1 cellular context compared by ENCODE assay signal in the genomic region with DNA sequence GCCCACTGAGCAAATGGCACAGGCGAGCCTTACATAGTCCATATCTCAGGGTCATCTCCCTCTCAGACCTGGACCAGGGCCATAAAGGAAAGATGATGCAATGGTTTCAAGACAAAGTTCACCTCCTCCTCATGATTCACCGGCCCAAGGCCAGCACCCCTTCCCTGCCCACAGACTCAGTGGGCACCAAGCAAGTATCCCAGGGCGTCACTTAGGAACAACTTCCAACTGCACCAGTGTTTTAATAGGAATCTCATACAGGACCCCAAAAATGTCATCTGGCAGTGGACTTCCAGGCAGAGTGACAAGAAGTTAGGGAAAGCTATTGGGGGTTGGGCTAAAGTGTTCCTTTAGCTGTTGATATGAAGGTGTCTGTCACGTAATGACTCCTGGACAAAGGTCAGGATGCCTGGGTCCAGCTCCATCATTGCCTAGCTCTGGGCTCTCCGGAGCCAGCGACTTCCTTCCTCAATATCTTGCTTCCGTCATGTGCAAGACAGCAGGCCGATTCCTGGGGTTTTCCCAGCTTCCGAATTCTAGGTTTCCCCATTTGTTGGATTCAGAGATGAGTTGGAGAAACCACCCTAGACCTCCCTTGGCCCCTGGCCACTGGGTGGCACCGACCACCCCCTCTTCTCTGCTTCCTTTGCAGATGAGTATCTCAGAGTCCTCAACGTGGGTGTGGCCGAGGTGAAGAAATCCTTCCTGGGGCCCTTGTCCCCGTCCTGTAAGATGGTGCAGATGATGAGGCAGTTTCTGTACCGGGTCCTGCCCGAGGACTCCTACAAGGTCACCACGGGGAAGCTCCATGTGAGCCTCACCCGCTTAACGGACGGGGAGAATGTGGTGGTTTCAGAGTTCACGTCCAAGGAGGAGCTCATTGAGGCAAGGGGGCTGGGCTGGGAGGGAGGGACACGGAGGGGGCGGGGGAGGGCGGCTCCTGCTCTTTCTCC.
TF ChIP-seq lines count a peak whose summit lies in the region.

No MANE protein-coding gene starts in this region.

TF ChIP-seq in HepG2, 621 proteins besides CTCF, POLR2A, EP300 and RAD21:
- no peak for TF ChIP-seq KMT2B (CRISPR knock-in tag; IDR thresholded peaks at IDR 0.05)
- TF ChIP-seq ARHGAP35 (CRISPR knock-in tag; IDR thresholded peaks at IDR 0.05; ENCODE audit: borderline replicate concordance) = no peak
- TF ChIP-seq MIXL1 (CRISPR knock-in tag; IDR thresholded peaks at IDR 0.05) = no peak
- TF ChIP-seq CEBPB (IDR thresholded peaks at IDR 0.05; ENCODE audit: borderline replicate concordance, low read depth, low read length) = peak; percentile 83
- no peak for TF ChIP-seq ZNF746 (CRISPR knock-in tag; IDR thresholded peaks at IDR 0.05)
- TF ChIP-seq ZNF232 (CRISPR knock-in tag; IDR thresholded peaks at IDR 0.05; ENCODE audit: borderline replicate concordance) = no peak
- no peak for TF ChIP-seq ZFP37 (CRISPR knock-in tag; IDR thresholded peaks at IDR 0.05; ENCODE audit: borderline replicate concordance)
- peak; percentile 85 for TF ChIP-seq FOSL2 (CRISPR knock-in tag; IDR thresholded peaks at IDR 0.05)
- TF ChIP-seq, protein P1, sequence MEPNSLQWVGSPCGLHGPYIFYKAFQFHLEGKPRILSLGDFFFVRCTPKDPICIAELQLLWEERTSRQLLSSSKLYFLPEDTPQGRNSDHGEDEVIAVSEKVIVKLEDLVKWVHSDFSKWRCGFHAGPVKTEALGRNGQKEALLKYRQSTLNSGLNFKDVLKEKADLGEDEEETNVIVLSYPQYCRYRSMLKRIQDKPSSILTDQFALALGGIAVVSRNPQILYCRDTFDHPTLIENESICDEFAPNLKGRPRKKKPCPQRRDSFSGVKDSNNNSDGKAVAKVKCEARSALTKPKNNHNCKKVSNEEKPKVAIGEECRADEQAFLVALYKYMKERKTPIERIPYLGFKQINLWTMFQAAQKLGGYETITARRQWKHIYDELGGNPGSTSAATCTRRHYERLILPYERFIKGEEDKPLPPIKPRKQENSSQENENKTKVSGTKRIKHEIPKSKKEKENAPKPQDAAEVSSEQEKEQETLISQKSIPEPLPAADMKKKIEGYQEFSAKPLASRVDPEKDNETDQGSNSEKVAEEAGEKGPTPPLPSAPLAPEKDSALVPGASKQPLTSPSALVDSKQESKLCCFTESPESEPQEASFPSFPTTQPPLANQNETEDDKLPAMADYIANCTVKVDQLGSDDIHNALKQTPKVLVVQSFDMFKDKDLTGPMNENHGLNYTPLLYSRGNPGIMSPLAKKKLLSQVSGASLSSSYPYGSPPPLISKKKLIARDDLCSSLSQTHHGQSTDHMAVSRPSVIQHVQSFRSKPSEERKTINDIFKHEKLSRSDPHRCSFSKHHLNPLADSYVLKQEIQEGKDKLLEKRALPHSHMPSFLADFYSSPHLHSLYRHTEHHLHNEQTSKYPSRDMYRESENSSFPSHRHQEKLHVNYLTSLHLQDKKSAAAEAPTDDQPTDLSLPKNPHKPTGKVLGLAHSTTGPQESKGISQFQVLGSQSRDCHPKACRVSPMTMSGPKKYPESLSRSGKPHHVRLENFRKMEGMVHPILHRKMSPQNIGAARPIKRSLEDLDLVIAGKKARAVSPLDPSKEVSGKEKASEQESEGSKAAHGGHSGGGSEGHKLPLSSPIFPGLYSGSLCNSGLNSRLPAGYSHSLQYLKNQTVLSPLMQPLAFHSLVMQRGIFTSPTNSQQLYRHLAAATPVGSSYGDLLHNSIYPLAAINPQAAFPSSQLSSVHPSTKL (CRISPR knock-in tag; IDR thresholded peaks at IDR 0.05) = 0 out of 2 replicates have a peak, but pooled peaks have one; percentile 10
- TF ChIP-seq, protein P2, sequence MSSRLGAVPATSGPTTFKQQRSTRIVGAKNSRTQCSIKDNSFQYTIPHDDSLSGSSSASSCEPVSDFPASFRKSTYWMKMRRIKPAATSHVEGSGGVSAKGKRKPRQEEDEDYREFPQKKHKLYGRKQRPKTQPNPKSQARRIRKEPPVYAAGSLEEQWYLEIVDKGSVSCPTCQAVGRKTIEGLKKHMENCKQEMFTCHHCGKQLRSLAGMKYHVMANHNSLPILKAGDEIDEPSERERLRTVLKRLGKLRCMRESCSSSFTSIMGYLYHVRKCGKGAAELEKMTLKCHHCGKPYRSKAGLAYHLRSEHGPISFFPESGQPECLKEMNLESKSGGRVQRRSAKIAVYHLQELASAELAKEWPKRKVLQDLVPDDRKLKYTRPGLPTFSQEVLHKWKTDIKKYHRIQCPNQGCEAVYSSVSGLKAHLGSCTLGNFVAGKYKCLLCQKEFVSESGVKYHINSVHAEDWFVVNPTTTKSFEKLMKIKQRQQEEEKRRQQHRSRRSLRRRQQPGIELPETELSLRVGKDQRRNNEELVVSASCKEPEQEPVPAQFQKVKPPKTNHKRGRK (CRISPR knock-in tag; IDR thresholded peaks at IDR 0.05) = no peak
- peak; percentile 63 for TF ChIP-seq ATF7 (IDR thresholded peaks at IDR 0.05)
- TF ChIP-seq ATF7 (CRISPR knock-in tag; IDR thresholded peaks at IDR 0.05) = no peak
- 0 out of 2 replicates have a peak, but pooled peaks have one; percentile 34 for TF ChIP-seq HNF4A (CRISPR knock-in tag; IDR thresholded peaks at IDR 0.05)
- no peak for TF ChIP-seq ZNF124 (CRISPR knock-in tag; IDR thresholded peaks at IDR 0.05)
- peak; percentile 58 for TF ChIP-seq CEBPG (CRISPR knock-in tag; IDR thresholded peaks at IDR 0.05)
- TF ChIP-seq MAF1 (CRISPR knock-in tag; IDR thresholded peaks at IDR 0.05; ENCODE audit: borderline replicate concordance) = no peak
- TF ChIP-seq PPARG (CRISPR knock-in tag; conservative IDR thresholded peaks at IDR 0.05) = no peak
- no peak for TF ChIP-seq AKAP8 (CRISPR knock-in tag; IDR thresholded peaks at IDR 0.05)
- 0 out of 2 replicates have a peak, but pooled peaks have one; percentile 22 for TF ChIP-seq GATAD2A (CRISPR knock-in tag; IDR thresholded peaks at IDR 0.05)
- TF ChIP-seq, protein P3, sequence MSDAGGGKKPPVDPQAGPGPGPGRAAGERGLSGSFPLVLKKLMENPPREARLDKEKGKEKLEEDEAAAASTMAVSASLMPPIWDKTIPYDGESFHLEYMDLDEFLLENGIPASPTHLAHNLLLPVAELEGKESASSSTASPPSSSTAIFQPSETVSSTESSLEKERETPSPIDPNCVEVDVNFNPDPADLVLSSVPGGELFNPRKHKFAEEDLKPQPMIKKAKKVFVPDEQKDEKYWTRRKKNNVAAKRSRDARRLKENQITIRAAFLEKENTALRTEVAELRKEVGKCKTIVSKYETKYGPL (CRISPR knock-in tag; IDR thresholded peaks at IDR 0.05) = no peak
- TF ChIP-seq PHB2 (IDR thresholded peaks at IDR 0.05; ENCODE audit: partially characterized antibody) = no peak
- TF ChIP-seq ZNF253 (CRISPR knock-in tag; IDR thresholded peaks at IDR 0.05; ENCODE audit: borderline replicate concordance) = no peak
- no peak for TF ChIP-seq NCOA5 (CRISPR knock-in tag; IDR thresholded peaks at IDR 0.05)
- TF ChIP-seq, protein P4, sequence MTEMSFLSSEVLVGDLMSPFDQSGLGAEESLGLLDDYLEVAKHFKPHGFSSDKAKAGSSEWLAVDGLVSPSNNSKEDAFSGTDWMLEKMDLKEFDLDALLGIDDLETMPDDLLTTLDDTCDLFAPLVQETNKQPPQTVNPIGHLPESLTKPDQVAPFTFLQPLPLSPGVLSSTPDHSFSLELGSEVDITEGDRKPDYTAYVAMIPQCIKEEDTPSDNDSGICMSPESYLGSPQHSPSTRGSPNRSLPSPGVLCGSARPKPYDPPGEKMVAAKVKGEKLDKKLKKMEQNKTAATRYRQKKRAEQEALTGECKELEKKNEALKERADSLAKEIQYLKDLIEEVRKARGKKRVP (CRISPR knock-in tag; IDR thresholded peaks at IDR 0.05) = peak in 1 of 2 experiments; percentile 78; a peak in 2 of 4 replicates
- TF ChIP-seq, protein P5, sequence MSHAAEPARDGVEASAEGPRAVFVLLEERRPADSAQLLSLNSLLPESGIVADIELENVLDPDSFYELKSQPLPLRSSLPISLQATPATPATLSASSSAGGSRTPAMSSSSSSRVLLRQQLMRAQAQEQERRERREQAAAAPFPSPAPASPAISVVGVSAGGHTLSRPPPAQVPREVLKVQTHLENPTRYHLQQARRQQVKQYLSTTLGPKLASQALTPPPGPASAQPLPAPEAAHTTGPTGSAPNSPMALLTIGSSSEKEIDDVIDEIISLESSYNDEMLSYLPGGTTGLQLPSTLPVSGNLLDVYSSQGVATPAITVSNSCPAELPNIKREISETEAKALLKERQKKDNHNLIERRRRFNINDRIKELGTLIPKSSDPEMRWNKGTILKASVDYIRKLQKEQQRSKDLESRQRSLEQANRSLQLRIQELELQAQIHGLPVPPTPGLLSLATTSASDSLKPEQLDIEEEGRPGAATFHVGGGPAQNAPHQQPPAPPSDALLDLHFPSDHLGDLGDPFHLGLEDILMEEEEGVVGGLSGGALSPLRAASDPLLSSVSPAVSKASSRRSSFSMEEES (CRISPR knock-in tag; IDR thresholded peaks at IDR 0.05) = no peak
